Comparison of ENCODE assay signal across 38 cellular contexts in the genomic region with DNA sequence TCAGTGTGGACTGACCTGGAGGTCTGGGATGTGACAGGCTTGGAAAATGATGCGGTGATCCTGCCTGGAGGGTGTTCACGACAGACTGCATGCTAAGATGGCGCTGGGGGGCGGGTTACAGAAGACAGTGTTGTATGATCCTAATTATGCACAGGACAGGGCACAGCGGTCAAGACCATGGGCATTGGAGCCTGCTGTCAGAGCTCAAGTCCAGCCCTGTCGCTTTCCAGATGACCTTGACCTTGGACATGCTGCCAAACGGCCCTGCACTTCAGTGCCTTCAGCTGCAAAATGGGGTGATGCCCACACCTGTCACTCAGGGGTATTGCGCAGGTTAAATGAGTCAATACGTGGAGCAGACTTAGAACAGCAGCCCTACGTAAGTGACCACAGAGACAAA. TPM values are rescaled to one million over a fixed set of nuclear protein-coding genes. Genes with fewer than 3 reads are reported as not detected.
"Had no signal": no experiment of that assay in that cellular context is flagged by ENCODE, and none has a peak within 500 bp of the region (broad histone marks: within the 10 kb centered on the region; RNA-seq: fewer than 3 reads in every experiment).

No MANE protein-coding gene starts in this region.

- H3K27ac ChIP-seq: body of pancreas, colonic mucosa, epithelial cell of prostate, esophagus squamous epithelium, gastroesophageal sphincter had no signal

- FAIRE-seq: endometrium, endothelial cell of umbilical vein had no signal

- H3K9me3 ChIP-seq: colonic mucosa had no signal

- H3K27me3 ChIP-seq: adrenal gland, body of pancreas, colonic mucosa had no signal

- H3K4me3 ChIP-seq: adrenal gland, body of pancreas, colonic mucosa, esophagus squamous epithelium, gastroesophageal sphincter had no signal

- ATAC-seq: activated CD4-positive, alpha-beta T cell treated with anti-CD3 and anti-CD28 coated beads for 36 hours; activated CD8-positive, alpha-beta memory T cell treated with anti-CD3 and anti-CD28 coated beads, Interleukin-2, amount 10 ng/mL, durations not matched to agents 7 days and 5 days; activated CD8-positive, alpha-beta T cell treated with anti-CD3 and anti-CD28 coated beads, Interleukin-2, amount 10 ng/mL, durations not matched to agents 7 days and 5 days; activated naive CD8-positive, alpha-beta T cell treated with anti-CD3 and anti-CD28 coated beads, Interleukin-2, amount 50 U/mL, for 24 hours; body of pancreas; gastroesophageal sphincter had no signal

- DNase-seq: activated CD4-positive, alpha-beta memory T cell treated with anti-CD3 and anti-CD28 coated beads for 36 hours; activated CD4-positive, alpha-beta T cell treated with anti-CD3 and anti-CD28 coated beads for 36 hours; activated CD4-positive, alpha-beta T cell treated with anti-CD3 and anti-CD28 coated beads, Interleukin-2, amount 10 ng/mL, durations not matched to agents 24 days and 14 days; activated CD4-positive, CD25-positive, alpha-beta regulatory T cell; activated CD4-positive, CD25-positive, alpha-beta regulatory T cell treated with anti-CD3 and anti-CD28 coated beads, Interleukin-2, amount 50 U/mL, for 72 hours; activated CD8-positive, alpha-beta memory T cell treated with anti-CD3 and anti-CD28 coated beads, Interleukin-2, amount 10 ng/mL, durations not matched to agents 7 days and 5 days; activated CD8-positive, alpha-beta memory T cell treated with anti-CD3 and anti-CD28 coated beads, Interleukin-2, amount 50 U/mL, for 4 hours; activated CD8-positive, alpha-beta T cell treated with anti-CD3 and anti-CD28 coated beads, Interleukin-2, amount 10 ng/mL, durations not matched to agents 7 days and 5 days; activated effector memory CD4-positive, alpha-beta T cell treated with anti-CD3 and anti-CD28 coated beads, Interleukin-2, amount 50 U/mL, for 16 hours; activated naive CD4-positive, alpha-beta T cell treated with anti-CD3 and anti-CD28 coated beads for 36 hours; activated naive CD8-positive, alpha-beta T cell treated with anti-CD3 and anti-CD28 coated beads for 36 hours; activated naive CD8-positive, alpha-beta T cell treated with anti-CD3 and anti-CD28 coated beads, Interleukin-2, amount 50 U/mL, for 24 hours; activated T-cell treated with anti-CD3 and anti-CD28 coated beads, Interleukin-2, amount 50 U/mL, for 1 hour; activated T-cell treated with anti-CD3 and anti-CD28 coated beads, Interleukin-2, amount 50 U/mL, for 48 hours; adrenal gland; amygdala; aorta; body of pancreas; central memory CD4-positive, alpha-beta T cell; cerebellar nuclear complex; colonic mucosa; effector CD8-positive, alpha-beta T cell; esophagus squamous epithelium; foreskin melanocyte; T-helper 2 cell had no signal

- H3K36me3 ChIP-seq: adrenal gland, colonic mucosa, esophagus squamous epithelium, gastroesophageal sphincter had no signal

- H3K4me1 ChIP-seq: adrenal gland had no signal

RNA-seq across cellular contexts. Expression of gene MYMK, which starts 27.3 kb away (rescaled TPM):
- total RNA-seq: activated CD4-positive, alpha-beta memory T cell treated with anti-CD3 and anti-CD28 coated beads for 36 hours; activated CD4-positive, alpha-beta T cell treated with anti-CD3 and anti-CD28 coated beads for 36 hours; activated CD4-positive, alpha-beta T cell treated with anti-CD3 and anti-CD28 coated beads, Interleukin-2, amount 10 ng/mL, durations not matched to agents 24 days and 14 days; activated CD8-positive, alpha-beta memory T cell treated with anti-CD3 and anti-CD28 coated beads for 36 hours; activated CD8-positive, alpha-beta memory T cell treated with anti-CD3 and anti-CD28 coated beads, Interleukin-2, amount 10 ng/mL, durations not matched to agents 7 days and 5 days; activated CD8-positive, alpha-beta T cell treated with anti-CD3 and anti-CD28 coated beads, Interleukin-2, amount 10 ng/mL, durations not matched to agents 7 days and 5 days; activated naive CD4-positive, alpha-beta T cell treated with anti-CD3 and anti-CD28 coated beads for 36 hours; activated naive CD8-positive, alpha-beta T cell treated with anti-CD3 and anti-CD28 coated beads for 36 hours; activated T-helper 1 cell treated with anti-CD3 and anti-CD28 coated beads, Interleukin-12 subunit alpha, Interleukin-12 subunit beta, Interleukin-2, Interleukin-4 antibody, amounts not matched to agents 30 ng/mL and 10 ng/mL and 1 ng/mL, durations not matched to agents 14 hours and 24 hours and 36 hours; activated T-helper 2 cell treated with anti-CD3 and anti-CD28 coated beads, Interferon-gamma antibody, Interleukin-2, Interleukin-4, amounts not matched to agents 10 μg/mL and 5 μg/mL and 100 μg/mL, durations not matched to agents 14 hours and 24 hours and 36 hours; adrenal gland; aorta; body of pancreas; colonic mucosa; dermis microvascular lymphatic vessel endothelial cell; endothelial cell of umbilical vein; esophagus squamous epithelium; fibroblast of lung; fibroblast of villous mesenchyme; gastroesophageal sphincter; glomerular endothelial cell; T-helper 1 cell treated with Interleukin-12 subunit alpha and Interleukin-12 subunit beta and Interleukin-4 antibody, amounts not matched to agents 30 ng/mL and 1 ng/mL, for 36 hours had no signal
- polyA plus RNA-seq: adrenal gland, aorta, endothelial cell of umbilical vein, esophagus, fibroblast of lung had no signal

RNA-seq across cellular contexts. Expression of gene ADAMTSL2, which starts 37.1 kb away (rescaled TPM):
- total RNA-seq: activated CD4-positive, alpha-beta T cell treated with anti-CD3 and anti-CD28 coated beads, Interleukin-2, amount 10 ng/mL, durations not matched to agents 24 days and 14 days; activated CD8-positive, alpha-beta memory T cell treated with anti-CD3 and anti-CD28 coated beads, Interleukin-2, amount 10 ng/mL, durations not matched to agents 7 days and 5 days; activated CD8-positive, alpha-beta T cell treated with anti-CD3 and anti-CD28 coated beads, Interleukin-2, amount 10 ng/mL, durations not matched to agents 7 days and 5 days; activated T-helper 1 cell treated with anti-CD3 and anti-CD28 coated beads, Interleukin-12 subunit alpha, Interleukin-12 subunit beta, Interleukin-2, Interleukin-4 antibody, amounts not matched to agents 30 ng/mL and 10 ng/mL and 1 ng/mL, durations not matched to agents 14 hours and 24 hours and 36 hours; activated T-helper 2 cell treated with anti-CD3 and anti-CD28 coated beads, Interferon-gamma antibody, Interleukin-2, Interleukin-4, amounts not matched to agents 10 μg/mL and 5 μg/mL and 100 μg/mL, durations not matched to agents 14 hours and 24 hours and 36 hours; endothelial cell of umbilical vein; glomerular endothelial cell; T-helper 1 cell treated with Interleukin-12 subunit alpha and Interleukin-12 subunit beta and Interleukin-4 antibody, amounts not matched to agents 30 ng/mL and 1 ng/mL, for 36 hours had no signal
- polyA plus RNA-seq: endothelial cell of umbilical vein had no signal
